ENCODE assay signal across 14 cellular contexts in the genomic region with DNA sequence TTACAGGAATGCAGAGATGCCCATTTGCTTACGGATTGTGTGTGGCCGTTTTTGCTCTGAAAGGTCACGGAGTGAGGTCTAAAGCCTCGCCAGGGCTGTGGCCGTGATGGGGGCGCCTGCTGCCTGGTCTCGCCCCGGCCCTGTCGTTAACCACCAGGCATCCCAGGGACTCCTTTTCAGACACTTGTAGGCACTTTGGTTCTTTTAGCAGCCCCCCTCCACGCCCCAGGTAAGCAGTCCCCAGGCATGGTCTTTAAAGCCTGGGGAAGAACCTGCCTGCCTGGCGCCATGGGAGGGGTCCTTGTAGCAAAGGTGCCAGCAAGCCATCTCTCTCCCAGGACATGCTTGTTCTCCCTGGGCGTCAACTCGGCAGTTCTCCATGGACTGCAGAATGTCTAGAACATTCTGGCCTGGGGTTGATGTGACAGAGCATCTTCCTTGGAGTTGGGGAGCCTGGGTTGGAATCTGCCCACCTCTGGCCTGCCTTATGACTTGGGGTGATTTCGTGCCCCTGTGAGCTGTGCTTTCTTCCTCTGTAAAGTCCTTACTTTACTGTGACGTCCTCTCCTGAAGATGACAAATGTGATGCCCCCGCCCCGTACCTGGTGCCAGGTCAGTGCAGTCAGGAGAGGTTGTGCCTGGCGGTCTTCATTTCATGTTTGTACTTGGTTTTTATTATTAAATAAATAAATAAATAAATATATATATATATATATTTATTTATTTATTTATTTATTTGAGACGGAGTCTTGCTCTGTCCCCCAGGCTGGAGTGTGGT. TPM values are rescaled to one million over a fixed set of nuclear protein-coding genes. Genes with fewer than 3 reads are reported as not detected.
A peak's percentile ranks its signal among the peaks of the same experiment; 100 is the strongest.
DNase-seq lines count a peak whose midpoint lies in the region; ATAC-seq and TF ChIP-seq lines count a peak whose summit lies in the region.
"Had no signal": no experiment of that assay in that cellular context is flagged by ENCODE, and none has a peak within 500 bp of the region (broad histone marks: within the 10 kb centered on the region; RNA-seq: fewer than 3 reads in every experiment).

No MANE protein-coding gene starts in this region.

- POLR2A ChIA-PET in activated CD8-positive, alpha-beta T cell treated with anti-CD3 and anti-CD28 coated beads, Interleukin-2, amount 10 ng/mL, durations not matched to agents 7 days and 5 days (lab: Charles Lee), result no interaction called here

- no peaks in the 10 kb centered on the region for H3K27me3 Mint-ChIP-seq in T-helper 2 cell treated with Interferon-gamma antibody and Interleukin-4, amounts not matched to agents 5 μg/mL and 100 μg/mL, for 36 hours (ENCODE audit: low read depth)
- no peaks in the 10 kb centered on the region for H3K27me3 Mint-ChIP-seq in activated CD8-positive, alpha-beta T cell treated with anti-CD3 and anti-CD28 coated beads, Interleukin-2, amount 10 ng/mL, durations not matched to agents 7 days and 5 days (ENCODE audit: low read depth)
- no peaks in the 10 kb centered on the region for H3K27me3 Mint-ChIP-seq in neural crest cell (ENCODE audit: low read depth)
- H3K27me3 Mint-ChIP-seq: brain had no signal

- peaks cover 17% of the 10 kb centered on the region for H3K4me1 Mint-ChIP-seq in T-helper 2 cell treated with Interferon-gamma antibody and Interleukin-4, amounts not matched to agents 5 μg/mL and 100 μg/mL, for 36 hours (ENCODE audit: low read depth)
- H3K4me1 Mint-ChIP-seq in activated CD8-positive, alpha-beta T cell treated with anti-CD3 and anti-CD28 coated beads, Interleukin-2, amount 10 ng/mL, durations not matched to agents 7 days and 5 days (ENCODE audit: low read depth), result peaks cover 36% of the 10 kb centered on the region
- H3K4me1 Mint-ChIP-seq in neural crest cell, result no peaks in the 10 kb centered on the region

- no peak for DNase-seq in T-helper 2 cell treated with Interferon-gamma antibody and Interleukin-4, amounts not matched to agents 5 μg/mL and 100 μg/mL, for 36 hours (ENCODE audit: low spot score)
- DNase-seq in T-helper 2 cell (no peak), neural crest cell (ENCODE audit: low read depth, low spot score) (no peak), SIG-M5 treated with dmso at 0.1 percent for 504 hours (lab: John Stamatoyannopoulos, UW; ENCODE audit: unreplicated experiment) (no peak), D341Med (ENCODE audit: low spot score) (no peak)
- no peak for DNase-seq in activated CD8-positive, alpha-beta T cell treated with anti-CD3 and anti-CD28 coated beads, Interleukin-2, amount 10 ng/mL, durations not matched to agents 7 days and 5 days
- DNase-seq: DMS79 treated with DMSO at 0.1 percent for 48 hours, mesendoderm, NCI-H1930, retina, testis had no signal

- CTCF ChIA-PET in activated CD8-positive, alpha-beta T cell treated with anti-CD3 and anti-CD28 coated beads, Interleukin-2, amount 10 ng/mL, durations not matched to agents 7 days and 5 days (lab: Charles Lee), result no interaction called here

- ATAC-seq in GM19397 (IDR thresholded peaks at IDR 0.05; ENCODE audit: unreplicated experiment) (peak; percentile 10), HG03442 (IDR thresholded peaks at IDR 0.05; ENCODE audit: unreplicated experiment) (no peak)
- no peak for ATAC-seq in activated CD8-positive, alpha-beta T cell treated with anti-CD3 and anti-CD28 coated beads, Interleukin-2, amount 10 ng/mL, durations not matched to agents 7 days and 5 days

- peak overlapping the region; percentile 84 for H3K4me3 Mint-ChIP-seq in T-helper 2 cell treated with Interferon-gamma antibody and Interleukin-4, amounts not matched to agents 5 μg/mL and 100 μg/mL, for 36 hours
- peak overlapping the region; percentile 66 for H3K4me3 Mint-ChIP-seq in activated CD8-positive, alpha-beta T cell treated with anti-CD3 and anti-CD28 coated beads, Interleukin-2, amount 10 ng/mL, durations not matched to agents 7 days and 5 days
- H3K4me3 Mint-ChIP-seq in neural crest cell, result peak overlapping the region; percentile 38

- H3K27ac Mint-ChIP-seq in T-helper 2 cell treated with Interferon-gamma antibody and Interleukin-4, amounts not matched to agents 5 μg/mL and 100 μg/mL, for 36 hours, result peak overlapping the region; percentile 86
- peak overlapping the region; percentile 87 for H3K27ac Mint-ChIP-seq in activated CD8-positive, alpha-beta T cell treated with anti-CD3 and anti-CD28 coated beads, Interleukin-2, amount 10 ng/mL, durations not matched to agents 7 days and 5 days
- H3K27ac Mint-ChIP-seq in neural crest cell (ENCODE audit: unreplicated experiment), result no peak overlapping the region

- TF ChIP-seq CTCF in neural crest cell (conservative IDR thresholded peaks at IDR 0.05), result no peak

- peaks cover 7% of the 10 kb centered on the region for H3K36me3 Mint-ChIP-seq in T-helper 2 cell treated with Interferon-gamma antibody and Interleukin-4, amounts not matched to agents 5 μg/mL and 100 μg/mL, for 36 hours (ENCODE audit: low read depth)
- peaks cover 5% of the 10 kb centered on the region for H3K36me3 Mint-ChIP-seq in activated CD8-positive, alpha-beta T cell treated with anti-CD3 and anti-CD28 coated beads, Interleukin-2, amount 10 ng/mL, durations not matched to agents 7 days and 5 days (ENCODE audit: low read depth)
- H3K36me3 Mint-ChIP-seq in neural crest cell (ENCODE audit: low read depth), result no peaks in the 10 kb centered on the region
- H3K36me3 Mint-ChIP-seq: brain had no signal

- H3K9me3 Mint-ChIP-seq in T-helper 2 cell treated with Interferon-gamma antibody and Interleukin-4, amounts not matched to agents 5 μg/mL and 100 μg/mL, for 36 hours, result no peaks in the 10 kb centered on the region
- H3K9me3 Mint-ChIP-seq in activated CD8-positive, alpha-beta T cell treated with anti-CD3 and anti-CD28 coated beads, Interleukin-2, amount 10 ng/mL, durations not matched to agents 7 days and 5 days (ENCODE audit: insufficient read depth), result no peaks in the 10 kb centered on the region
- H3K9me3 Mint-ChIP-seq in neural crest cell, result no peaks in the 10 kb centered on the region
- H3K9me3 Mint-ChIP-seq: brain had no signal

RNA-seq across cellular contexts. Expression of gene KCTD5, which starts 5.4 kb away (rescaled TPM):
- total RNA-seq in activated CD8-positive, alpha-beta T cell treated with anti-CD3 and anti-CD28 coated beads, Interleukin-2, amount 10 ng/mL, durations not matched to agents 7 days and 5 days, result 10 to 100 TPM; 33.2 to 35.9 TPM
- total RNA-seq in neural crest cell, result 27.4 and 27.7 TPM in 2 replicates

RNA-seq across cellular contexts. Expression of gene PRSS27, which starts 32.3 kb away (rescaled TPM):
- total RNA-seq in activated CD8-positive, alpha-beta T cell treated with anti-CD3 and anti-CD28 coated beads, Interleukin-2, amount 10 ng/mL, durations not matched to agents 7 days and 5 days, result 1 to 10 TPM in 1 of 2 experiments, under 1 TPM in 1; 0.70 to 1.0 TPM
- total RNA-seq in neural crest cell, result 5.3 and 7.8 TPM in 2 replicates
